21 cellular contexts compared by ENCODE assay signal in genomic region chr2:226017534-226017933, GRCh38.
"Had no signal": no experiment of that assay in that cellular context is flagged by ENCODE, and none has a peak within 500 bp of the region (broad histone marks: within the 10 kb centered on the region; RNA-seq: fewer than 3 reads in every experiment).

No MANE protein-coding gene starts in this region.

- ATAC-seq: left cardiac atrium; lower lobe of right lung; natural killer cell; sciatic nerve; stimulated activated effector memory CD8-positive, alpha-beta T cell treated with anti-CD3 and anti-CD28 coated beads, Interleukin-12 subunit alpha, Interleukin-12 subunit beta, amount 100 ng/mL, for 72 hours had no signal

- DNase-seq: cortex of kidney; dorsolateral prefrontal cortex; effector CD8-positive, alpha-beta T cell; foreskin melanocyte; head of caudate nucleus; kidney; left cardiac atrium; left ventricle myocardium inferior; lower lobe of right lung; natural killer cell; posterior cingulate gyrus; spleen; stimulated activated CD8-positive, alpha-beta memory T cell treated with anti-CD3 and anti-CD28 coated beads, Interleukin-4, amount 100 ng/mL, for 48 hours; stomach; substantia nigra; transverse colon had no signal

- H3K4me1 Mint-ChIP-seq: memory B cell; mesothelial cell of epicardium; natural killer cell; stimulated activated effector memory CD8-positive, alpha-beta T cell treated with anti-CD3 and anti-CD28 coated beads, Interleukin-12 subunit alpha, Interleukin-12 subunit beta, amount 100 ng/mL, for 72 hours had no signal

- H3K36me3 Mint-ChIP-seq: memory B cell; mesothelial cell of epicardium; natural killer cell; stimulated activated effector memory CD8-positive, alpha-beta T cell treated with anti-CD3 and anti-CD28 coated beads, Interleukin-12 subunit alpha, Interleukin-12 subunit beta, amount 100 ng/mL, for 72 hours had no signal

- H3K27ac Mint-ChIP-seq: memory B cell; mesothelial cell of epicardium; natural killer cell; stimulated activated effector memory CD8-positive, alpha-beta T cell treated with anti-CD3 and anti-CD28 coated beads, Interleukin-12 subunit alpha, Interleukin-12 subunit beta, amount 100 ng/mL, for 72 hours had no signal

- H3K4me3 Mint-ChIP-seq: memory B cell; mesothelial cell of epicardium; natural killer cell; neural crest cell; stimulated activated effector memory CD8-positive, alpha-beta T cell treated with anti-CD3 and anti-CD28 coated beads, Interleukin-12 subunit alpha, Interleukin-12 subunit beta, amount 100 ng/mL, for 72 hours had no signal
